Comparison of ENCODE assay signal across 17 cellular contexts in genomic region chr10:126171555-126171954, GRCh38.
A peak's percentile ranks its signal among the peaks of the same experiment; 100 is the strongest.
DNase-seq lines count a peak whose midpoint lies in the region; FAIRE-seq and TF ChIP-seq lines count a peak whose summit lies in the region.
"Had no signal": no experiment of that assay in that cellular context is flagged by ENCODE, and none has a peak within 500 bp of the region (broad histone marks: within the 10 kb centered on the region; RNA-seq: fewer than 3 reads in every experiment).

No MANE protein-coding gene starts in this region.

- TF ChIP-seq CTCF in AG10803 (conservative IDR thresholded peaks at IDR 0.05; ENCODE audit: low read length) (no peak), prostate gland (IDR thresholded peaks at IDR 0.05) (no peak), D721Med (IDR thresholded peaks at IDR 0.05; ENCODE audit: insufficient read depth, missing control alignments) (no peak), testis (IDR thresholded peaks at IDR 0.05) (no peak)

- no peaks in the 10 kb centered on the region for H3K4me1 ChIP-seq in prostate gland (replicated peaks)
- peaks cover 3% of the 10 kb centered on the region for H3K4me1 ChIP-seq in testis

- FAIRE-seq in endometrium (lab: Jason Lieb, UNC) (peak; percentile 86), D721Med (lab: Jason Lieb, UNC) (no peak)

- H3K36me3 ChIP-seq in prostate gland: no peaks in the 10 kb centered on the region
- H3K36me3 ChIP-seq in testis (ENCODE audit: low read depth, missing control alignments): no peaks in the 10 kb centered on the region

- H3K9me3 ChIP-seq in prostate gland: no peaks in the 10 kb centered on the region
- no peaks in the 10 kb centered on the region for H3K9me3 ChIP-seq in testis

- intact Hi-C loops in prostate gland (cut with DNase I) (no loop called here), testis (cut with DNase I; ENCODE audit: low total_unique reads) (no loop called here)

- H3K27me3 ChIP-seq in prostate gland (replicated peaks; ENCODE audit: insufficient read depth) (no peaks in the 10 kb centered on the region), testis (no peaks in the 10 kb centered on the region)

- no peak overlapping the region for H3K27ac ChIP-seq in prostate gland
- H3K27ac ChIP-seq in testis: peak overlapping the region in 1 of 2 donors; percentile 50
- H3K27ac ChIP-seq: C4-2B, HL-60 had no signal

- TF ChIP-seq POLR2A in prostate gland (IDR thresholded peaks at IDR 0.05) (no peak), testis (IDR thresholded peaks at IDR 0.05) (no peak)

- WGBS in prostate gland: 74% methylated on average over 5 of the region's 5 CpGs
- 72 to 85% methylated on average over 5 of the region's 5 CpGs for WGBS in testis, 2 donors

- DNase-seq in AG10803 (ENCODE audit: low read depth) (peak; percentile 97), LHCN-M2 (ENCODE audit: low read depth) (peak; percentile 96), non-pigmented ciliary epithelial cell (ENCODE audit: low read depth) (peak; percentile 53), prostate gland (ENCODE audit: low spot score) (no peak), D721Med (ENCODE audit: insufficient read length, low spot score) (no peak), COLO668 (lab: John Stamatoyannopoulos, UW; ENCODE audit: unreplicated experiment) (no peak), testis (no peak)
- DNase-seq: activated CD4-positive, alpha-beta memory T cell treated with anti-CD3 and anti-CD28 coated beads, Interleukin-2, amount 10 ng/mL, durations not matched to agents 7 days and 5 days; activated gamma-delta T cell; foreskin melanocyte; naive thymus-derived CD8-positive, alpha-beta T cell; NCI-H226; PC-3; T-helper 9 cell had no signal

- H3K4me3 ChIP-seq in AG10803 (ENCODE audit: low read length) (peak overlapping the region; percentile 35), prostate gland (no peak overlapping the region), testis (no peak overlapping the region)

Comparison
In these comparisons a context has a peak if more than half of its experiments do, and no peak if none do; other contexts are left out.
1. DNase-seq: peak in AG10803 (single experiment), LHCN-M2 (single experiment) and non-pigmented ciliary epithelial cell (single experiment); none in prostate gland (single experiment), D721Med (single experiment), COLO668 (single experiment) and testis (single experiment).